26 cellular contexts compared by ENCODE assay signal in genomic region chr14:102991376-102991775, GRCh38.
"Had no signal": no experiment of that assay in that cellular context is flagged by ENCODE, and none has a peak within 500 bp of the region (broad histone marks: within the 10 kb centered on the region; RNA-seq: fewer than 3 reads in every experiment).

No MANE protein-coding gene starts in this region.

- H3K4me3 ChIP-seq: coronary artery, hepatocyte, left ventricle myocardium inferior, lower lobe of right lung, prostate gland, right lobe of liver, spleen, tibial artery, upper lobe of right lung, vagina had no signal

- H3K9ac ChIP-seq: parathyroid adenoma had no signal

- H3K27ac Mint-ChIP-seq: nephron; stimulated activated memory B cell treated with anti-CD40 and anti-IgM and Interleukin-4, amounts not matched to agents 10 μg/mL and 1 μg/mL and 100 μg/mL, for 72 hours; stimulated activated naive CD8-positive, alpha-beta T cell treated with anti-CD3 and anti-CD28 coated beads, Interleukin-15, Interleukin-2, amounts not matched to agents 100 ng/mL and 50 ng/mL, for 24 hours had no signal

- H3K9me3 ChIP-seq: prostate gland, upper lobe of right lung had no signal

- H2AFZ ChIP-seq: hepatocyte, parathyroid adenoma had no signal

- H3K4me2 ChIP-seq: hepatocyte had no signal

- H3K36me3 ChIP-seq: prostate gland had no signal

- H3K4me1 ChIP-seq: left ventricle myocardium inferior, lower lobe of right lung, parathyroid adenoma, right lobe of liver, upper lobe of right lung had no signal

- ATAC-seq: esophagus mucosa; foreskin keratinocyte; left cardiac atrium; lower lobe of right lung; right lobe of liver; stimulated activated memory B cell treated with anti-CD40 and anti-IgM and Interleukin-4, amounts not matched to agents 10 μg/mL and 1 μg/mL and 100 μg/mL, for 72 hours; upper lobe of right lung had no signal

- DNase-seq: effector CD4-positive, alpha-beta T cell; foreskin keratinocyte; head of caudate nucleus; kidney; left cardiac atrium; left ventricle myocardium inferior; lower lobe of right lung; mesenchymal stem cell; midbrain; occipital lobe; right lobe of liver; spleen; stimulated activated CD4-positive, alpha-beta T cell treated with anti-CD3 and anti-CD28 coated beads, Interleukin-15, amount 100 ng/mL, for 24 hours; stimulated activated CD4-positive, alpha-beta T cell treated with anti-CD3 and anti-CD28 coated beads, Interleukin-1b, Interleukin-23, amount 100 ng/mL, for 48 hours; stimulated activated CD4-positive, alpha-beta T cell treated with anti-CD3 and anti-CD28 coated beads, Interleukin-4, amount 100 ng/mL, for 24 hours; tibial artery; upper lobe of right lung had no signal

- H3K27me3 Mint-ChIP-seq: stimulated activated memory B cell treated with anti-CD40 and anti-IgM and Interleukin-4, amounts not matched to agents 10 μg/mL and 1 μg/mL and 100 μg/mL, for 72 hours; stimulated activated naive CD8-positive, alpha-beta T cell treated with anti-CD3 and anti-CD28 coated beads, Interleukin-15, Interleukin-2, amounts not matched to agents 100 ng/mL and 50 ng/mL, for 24 hours had no signal

- H3K27ac ChIP-seq: coronary artery, foreskin keratinocyte, hepatocyte, left ventricle myocardium inferior, lower lobe of right lung, parathyroid adenoma, prostate gland, right lobe of liver, spleen, tibial artery, upper lobe of right lung, vagina had no signal

- H3K27me3 ChIP-seq: foreskin keratinocyte, hepatocyte, right lobe of liver, spleen, tibial artery, upper lobe of right lung, vagina had no signal

- H3K4me1 Mint-ChIP-seq: nephron had no signal

- H3K4me3 Mint-ChIP-seq: nephron; stimulated activated memory B cell treated with anti-CD40 and anti-IgM and Interleukin-4, amounts not matched to agents 10 μg/mL and 1 μg/mL and 100 μg/mL, for 72 hours; stimulated activated naive CD8-positive, alpha-beta T cell treated with anti-CD3 and anti-CD28 coated beads, Interleukin-15, Interleukin-2, amounts not matched to agents 100 ng/mL and 50 ng/mL, for 24 hours had no signal
